Comparison of ENCODE assay signal across 14 cellular contexts in genomic region chrX:51851507-51852085, GRCh38. TPM values are rescaled to one million over a fixed set of nuclear protein-coding genes. Genes with fewer than 3 reads are reported as not detected.
DNase-seq lines count a peak whose midpoint lies in the region; ATAC-seq and TF ChIP-seq lines count a peak whose summit lies in the region.
"Had no signal": no experiment of that assay in that cellular context is flagged by ENCODE, and none has a peak within 500 bp of the region (broad histone marks: within the 10 kb centered on the region; RNA-seq: fewer than 3 reads in every experiment).

No MANE protein-coding gene starts in this region.

- H2AFZ ChIP-seq in MM.1S (ENCODE audit: low read length): 0 out of 2 replicates have a peak overlapping the region, but pooled peaks have one; percentile 51
- H2AFZ ChIP-seq: PC-9 had no signal

- H3K36me3 ChIP-seq in MM.1S (replicated peaks; ENCODE audit: insufficient read depth, low read length) (no peaks in the 10 kb centered on the region), esophagus squamous epithelium (no peaks in the 10 kb centered on the region), WERI-Rb-1 (no peaks in the 10 kb centered on the region)
- H3K36me3 ChIP-seq in naive thymus-derived CD4-positive, alpha-beta T cell (ENCODE audit: control insufficient read depth in 2 of 3, insufficient read depth in 3 of 3, low read length in 3 of 3): peaks cover 0 to 4% (median 0%) of the 10 kb centered on the region in 3 experiments

- H3K9ac ChIP-seq in MM.1S (ENCODE audit: low read length): no peak overlapping the region

- no peak for TF ChIP-seq POLR2A in esophagus squamous epithelium (IDR thresholded peaks at IDR 0.05)

- CTCF ChIA-PET in naive thymus-derived CD4-positive, alpha-beta T cell (lab: Charles Lee): no interaction called here

- no peaks in the 10 kb centered on the region for H3K79me2 ChIP-seq in MM.1S (ENCODE audit: low read length)

- H4K20me1 ChIP-seq in MM.1S (ENCODE audit: insufficient read depth, low read length): no peaks in the 10 kb centered on the region

- H3K4me1 Mint-ChIP-seq in neural crest cell: peaks cover 26% of the 10 kb centered on the region
- peaks cover 0 to 24% (median 3%) of the 10 kb centered on the region in 7 donors for H3K4me1 Mint-ChIP-seq in naive thymus-derived CD4-positive, alpha-beta T cell

- no peak overlapping the region for H3K4me3 Mint-ChIP-seq in neural crest cell
- H3K4me3 Mint-ChIP-seq in naive thymus-derived CD4-positive, alpha-beta T cell: no peak overlapping the region
- H3K4me3 Mint-ChIP-seq: activated CD4-positive, alpha-beta memory T cell treated with anti-CD3 and anti-CD28 coated beads for 36 hours; activated naive CD8-positive, alpha-beta T cell; CD8-positive, alpha-beta memory T cell; T-helper 1 cell treated with Interleukin-12 subunit alpha and Interleukin-12 subunit beta and Interleukin-4 antibody, amounts not matched to agents 30 μg/mL and 1 μg/mL, for 36 hours had no signal

- peak overlapping the region; percentile 47 for H3K4me2 ChIP-seq in MM.1S (ENCODE audit: low read depth, low read length)
- H3K4me2 ChIP-seq: PC-9 had no signal

- H3K4me3 ChIP-seq in MM.1S (ENCODE audit: low read length) (no peak overlapping the region), esophagus squamous epithelium (no peak overlapping the region), WERI-Rb-1 (ENCODE audit: low read depth, low read length) (no peak overlapping the region)
- no peak overlapping the region for H3K4me3 ChIP-seq in naive thymus-derived CD4-positive, alpha-beta T cell (ENCODE audit: low read length)
- H3K4me3 ChIP-seq: PC-9 had no signal

- H3K9me3 ChIP-seq in MM.1S (replicated peaks; ENCODE audit: insufficient read depth, low read length) (no peaks in the 10 kb centered on the region), esophagus squamous epithelium (peaks cover 0 to under 1% (median 0%) of the 10 kb centered on the region in 3 donors), WERI-Rb-1 (ENCODE audit: severe bottlenecking) (no peaks in the 10 kb centered on the region)
- H3K9me3 ChIP-seq in naive thymus-derived CD4-positive, alpha-beta T cell (ENCODE audit: control insufficient read depth in 2 of 3, low read length in 3 of 3): peaks cover 0 to 1% (median 0%) of the 10 kb centered on the region in 3 experiments

- POLR2A ChIA-PET in naive thymus-derived CD4-positive, alpha-beta T cell (lab: Charles Lee): no interaction called here

- WGBS in esophagus squamous epithelium, 2 donors: 48 to 56% methylated on average over 3 of the region's 3 CpGs

- H3K27me3 Mint-ChIP-seq in neural crest cell (ENCODE audit: low read depth): no peaks in the 10 kb centered on the region
- H3K27me3 Mint-ChIP-seq in naive thymus-derived CD4-positive, alpha-beta T cell: no peaks in the 10 kb centered on the region
- H3K27me3 Mint-ChIP-seq: activated CD4-positive, alpha-beta memory T cell treated with anti-CD3 and anti-CD28 coated beads for 36 hours; activated naive CD8-positive, alpha-beta T cell; CD8-positive, alpha-beta memory T cell had no signal

- ATAC-seq in GM19025 (IDR thresholded peaks at IDR 0.05; ENCODE audit: low read depth, unreplicated experiment) (peak; percentile 79), HG02759 (IDR thresholded peaks at IDR 0.05; ENCODE audit: unreplicated experiment) (peak; percentile 85)
- ATAC-seq in naive thymus-derived CD4-positive, alpha-beta T cell: no peak
- ATAC-seq: left cardiac atrium had no signal

- no peaks in the 10 kb centered on the region for H3K9me2 ChIP-seq in MM.1S (replicated peaks; ENCODE audit: insufficient read depth, low read length)

- H3K9me3 Mint-ChIP-seq in neural crest cell: peaks cover 6% of the 10 kb centered on the region
- peaks cover 0 to 34% (median 9%) of the 10 kb centered on the region in 11 donors for H3K9me3 Mint-ChIP-seq in naive thymus-derived CD4-positive, alpha-beta T cell

- peaks cover 11% of the 10 kb centered on the region; the same call in 1 of the 2 replicates for H3F3A ChIP-seq in MM.1S (ENCODE audit: insufficient read depth, low read length)

- H3K27ac ChIP-seq in MM.1S (ENCODE audit: low read length) (peak overlapping the region; percentile 46; the same call in 1 of the 2 replicates), esophagus squamous epithelium (no peak overlapping the region), WERI-Rb-1 (no peak overlapping the region)
- H3K27ac ChIP-seq in naive thymus-derived CD4-positive, alpha-beta T cell (ENCODE audit: low read depth, low read length): no peak overlapping the region
- H3K27ac ChIP-seq: PC-9 had no signal

- H3K4me1 ChIP-seq in MM.1S (ENCODE audit: low read length) (peaks cover 15% of the 10 kb centered on the region), esophagus squamous epithelium (no peaks in the 10 kb centered on the region)
- H3K4me1 ChIP-seq in naive thymus-derived CD4-positive, alpha-beta T cell (ENCODE audit: control insufficient read depth in 2 of 2, insufficient read depth in 2 of 2, low read length in 2 of 2): no peaks in the 10 kb centered on the region

- DNase-seq in MM.1S (peak; percentile 44), neural crest cell (ENCODE audit: low read depth, low spot score) (no peak), esophagus squamous epithelium (lab: John Stamatoyannopoulos, UW) (no peak), WERI-Rb-1 (no peak)
- DNase-seq in naive thymus-derived CD4-positive, alpha-beta T cell: no peak
- DNase-seq: activated CD4-positive, alpha-beta memory T cell treated with anti-CD3 and anti-CD28 coated beads for 36 hours; CD8-positive, alpha-beta memory T cell; left cardiac atrium; NCI-H226; PC-9 had no signal

- peaks cover 23% of the 10 kb centered on the region for H3K36me3 Mint-ChIP-seq in neural crest cell (ENCODE audit: low read depth)
- peaks cover 15 to 59% (median 43%) of the 10 kb centered on the region in 5 donors for H3K36me3 Mint-ChIP-seq in naive thymus-derived CD4-positive, alpha-beta T cell

- H3K27ac Mint-ChIP-seq in neural crest cell (ENCODE audit: unreplicated experiment): peak overlapping the region; percentile 85
- no peak overlapping the region for H3K27ac Mint-ChIP-seq in naive thymus-derived CD4-positive, alpha-beta T cell
- H3K27ac Mint-ChIP-seq: activated CD4-positive, alpha-beta memory T cell treated with anti-CD3 and anti-CD28 coated beads for 36 hours; activated naive CD8-positive, alpha-beta T cell; T-helper 1 cell treated with Interleukin-12 subunit alpha and Interleukin-12 subunit beta and Interleukin-4 antibody, amounts not matched to agents 30 μg/mL and 1 μg/mL, for 36 hours had no signal

- H3K27me3 ChIP-seq in MM.1S (replicated peaks; ENCODE audit: insufficient read depth, low read length) (no peaks in the 10 kb centered on the region), esophagus squamous epithelium (no peaks in the 10 kb centered on the region), WERI-Rb-1 (ENCODE audit: insufficient read depth, low read depth, severe bottlenecking) (peaks cover 15% of the 10 kb centered on the region)
- no peaks in the 10 kb centered on the region for H3K27me3 ChIP-seq in naive thymus-derived CD4-positive, alpha-beta T cell (ENCODE audit: control insufficient read depth in 2 of 2, insufficient read depth in 2 of 2, low read length in 2 of 2)

- TF ChIP-seq CTCF in MM.1S (IDR thresholded peaks at IDR 0.05; ENCODE audit: low read length) (no peak), neural crest cell (conservative IDR thresholded peaks at IDR 0.05) (no peak), esophagus squamous epithelium (IDR thresholded peaks at IDR 0.05) (no peak), WERI-Rb-1 (IDR thresholded peaks at IDR 0.05; ENCODE audit: low read depth, low read length) (no peak)

- intact Hi-C loops in naive thymus-derived CD4-positive, alpha-beta T cell (cut with micrococcal nuclease): no loop called here
- intact Hi-C loops in esophagus squamous epithelium (cut with DNase I): no loop called here

RNA-seq across cellular contexts. Expression of gene MAGED1, which starts 41.8 kb away (rescaled TPM):
- total RNA-seq in neural crest cell (237 and 246 TPM in 2 replicates), esophagus squamous epithelium (10 to 100 TPM; 18.5 to 48.7 (median 29.3) TPM)
- 10 to 100 TPM; 26.3 to 41.9 (median 29.5) TPM for total RNA-seq in naive thymus-derived CD4-positive, alpha-beta T cell
- 10 to 100 TPM; 37.2 to 61.7 TPM for polyA plus RNA-seq in naive thymus-derived CD4-positive, alpha-beta T cell
